Comparison of ENCODE assay signal across 11 cellular contexts in the genomic region with DNA sequence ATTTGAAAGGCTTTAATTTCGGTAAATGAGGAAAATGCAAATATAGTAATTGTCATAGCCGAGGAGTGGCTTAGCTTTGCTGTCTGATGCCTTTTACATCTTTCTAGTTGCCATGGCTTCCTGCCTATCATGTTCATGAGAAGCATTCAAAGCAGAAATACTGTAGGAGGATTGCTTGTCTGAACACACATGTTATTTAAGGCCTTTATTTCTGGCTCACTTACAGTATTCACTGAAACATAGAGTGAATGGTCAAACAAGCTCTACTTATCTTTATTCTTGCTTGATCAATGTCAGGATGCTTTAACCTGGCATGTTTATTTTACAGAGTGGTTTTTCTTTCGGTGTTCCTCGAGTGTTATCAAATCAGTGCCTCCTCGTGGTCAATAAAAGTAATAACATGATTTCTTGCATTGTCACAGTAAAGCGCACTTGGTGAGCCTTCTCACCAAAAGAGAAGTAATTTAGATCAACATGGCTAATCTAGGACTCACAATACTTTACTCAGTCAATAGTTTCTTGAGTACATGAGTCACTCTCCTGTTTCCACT.
DNase-seq lines count a peak whose midpoint lies in the region; ATAC-seq and TF ChIP-seq lines count a peak whose summit lies in the region.
"Had no signal": no experiment of that assay in that cellular context is flagged by ENCODE, and none has a peak within 500 bp of the region (broad histone marks: within the 10 kb centered on the region; RNA-seq: fewer than 3 reads in every experiment).

No MANE protein-coding gene starts in this region.

- no peak for TF ChIP-seq CTCF in gastroesophageal sphincter (IDR thresholded peaks at IDR 0.05)

- no peak for TF ChIP-seq POLR2A in gastroesophageal sphincter (IDR thresholded peaks at IDR 0.05)

- H3K4me3 Mint-ChIP-seq in activated CD8-positive, alpha-beta T cell treated with anti-CD3 and anti-CD28 coated beads, Interleukin-2, amount 10 ng/mL, durations not matched to agents 7 days and 5 days = no peak overlapping the region
- no peak overlapping the region for H3K4me3 Mint-ChIP-seq in activated CD4-positive, alpha-beta T cell treated with anti-CD3 and anti-CD28 coated beads for 36 hours

- no peaks in the 10 kb centered on the region for H3K27me3 Mint-ChIP-seq in activated CD8-positive, alpha-beta T cell treated with anti-CD3 and anti-CD28 coated beads, Interleukin-2, amount 10 ng/mL, durations not matched to agents 7 days and 5 days (ENCODE audit: low read depth)
- H3K27me3 Mint-ChIP-seq in activated CD4-positive, alpha-beta T cell treated with anti-CD3 and anti-CD28 coated beads for 36 hours = no peaks in the 10 kb centered on the region

- no peaks in the 10 kb centered on the region for H3K27me3 ChIP-seq in gastroesophageal sphincter

- no peak overlapping the region for H3K27ac ChIP-seq in gastroesophageal sphincter
- H3K27ac ChIP-seq: left ventricle myocardium inferior had no signal

- POLR2A ChIA-PET in activated CD8-positive, alpha-beta T cell treated with anti-CD3 and anti-CD28 coated beads, Interleukin-2, amount 10 ng/mL, durations not matched to agents 7 days and 5 days (lab: Charles Lee) = no interaction called here
- POLR2A ChIA-PET in activated CD4-positive, alpha-beta T cell treated with anti-CD3 and anti-CD28 coated beads for 36 hours (lab: Charles Lee) = no interaction called here

- ATAC-seq in HG03342 (IDR thresholded peaks at IDR 0.05; ENCODE audit: unreplicated experiment) = peak; percentile 71
- ATAC-seq in activated CD8-positive, alpha-beta T cell treated with anti-CD3 and anti-CD28 coated beads, Interleukin-2, amount 10 ng/mL, durations not matched to agents 7 days and 5 days = no peak
- ATAC-seq in activated CD4-positive, alpha-beta T cell treated with anti-CD3 and anti-CD28 coated beads for 36 hours = no peak
- no peak for ATAC-seq in gastroesophageal sphincter

- H3K36me3 ChIP-seq in gastroesophageal sphincter = no peaks in the 10 kb centered on the region
- H3K36me3 ChIP-seq: left ventricle myocardium inferior had no signal

- H3K4me3 ChIP-seq in gastroesophageal sphincter = no peak overlapping the region
- H3K4me3 ChIP-seq: left ventricle myocardium inferior had no signal

- H3K4me1 ChIP-seq in gastroesophageal sphincter = no peaks in the 10 kb centered on the region
- H3K4me1 ChIP-seq: left ventricle myocardium inferior had no signal

- no peaks in the 10 kb centered on the region for H3K4me1 Mint-ChIP-seq in activated CD8-positive, alpha-beta T cell treated with anti-CD3 and anti-CD28 coated beads, Interleukin-2, amount 10 ng/mL, durations not matched to agents 7 days and 5 days (ENCODE audit: low read depth)
- no peaks in the 10 kb centered on the region for H3K4me1 Mint-ChIP-seq in activated CD4-positive, alpha-beta T cell treated with anti-CD3 and anti-CD28 coated beads for 36 hours

- 33 to 44% methylated on average over 4 to 6 of the region's 6 CpGs for WGBS in gastroesophageal sphincter (ENCODE audit: low coverage in 1 of 2), 2 donors

- CTCF ChIA-PET in activated CD8-positive, alpha-beta T cell treated with anti-CD3 and anti-CD28 coated beads, Interleukin-2, amount 10 ng/mL, durations not matched to agents 7 days and 5 days (lab: Charles Lee) = no interaction called here
- CTCF ChIA-PET in activated CD4-positive, alpha-beta T cell treated with anti-CD3 and anti-CD28 coated beads for 36 hours (lab: Charles Lee) = interaction anchor here (0.7 to 1.1 kb wide), 2 partner anchors 34 to 501 kb away, joined by 3 read pairs; no protein-coding TSS in a partner anchor

- H3K9me3 ChIP-seq in gastroesophageal sphincter = peaks cover 0 to 21% (median 0%) of the 10 kb centered on the region in 3 donors

- H3K9me3 Mint-ChIP-seq in activated CD8-positive, alpha-beta T cell treated with anti-CD3 and anti-CD28 coated beads, Interleukin-2, amount 10 ng/mL, durations not matched to agents 7 days and 5 days (ENCODE audit: insufficient read depth) = peaks cover 3% of the 10 kb centered on the region
- H3K9me3 Mint-ChIP-seq in activated CD4-positive, alpha-beta T cell treated with anti-CD3 and anti-CD28 coated beads for 36 hours (ENCODE audit: low read depth) = peaks cover 9% of the 10 kb centered on the region

- peak; percentile 4 for DNase-seq in CMK (ENCODE audit: low read depth)
- DNase-seq in RPMI8226 = peak; percentile 5
- peak; percentile 24 for DNase-seq in iPS-NIHi7 (ENCODE audit: extremely low spot score)
- no peak for DNase-seq in activated CD8-positive, alpha-beta T cell treated with anti-CD3 and anti-CD28 coated beads, Interleukin-2, amount 10 ng/mL, durations not matched to agents 7 days and 5 days
- DNase-seq in activated CD4-positive, alpha-beta T cell treated with anti-CD3 and anti-CD28 coated beads, Interleukin-2, amount 50 U/mL, for 48 hours = no peak
- DNase-seq in activated CD4-positive, alpha-beta T cell treated with anti-CD3 and anti-CD28 coated beads for 36 hours = no peak
- DNase-seq: dermis blood vessel endothelial cell; left ventricle myocardium inferior; stimulated activated CD4-positive, alpha-beta T cell treated with anti-CD3 and anti-CD28 coated beads, Interleukin-2, amount 100 ng/mL, for 48 hours had no signal

- no peaks in the 10 kb centered on the region for H3K36me3 Mint-ChIP-seq in activated CD8-positive, alpha-beta T cell treated with anti-CD3 and anti-CD28 coated beads, Interleukin-2, amount 10 ng/mL, durations not matched to agents 7 days and 5 days (ENCODE audit: low read depth)
- no peaks in the 10 kb centered on the region for H3K36me3 Mint-ChIP-seq in activated CD4-positive, alpha-beta T cell treated with anti-CD3 and anti-CD28 coated beads for 36 hours (ENCODE audit: low read depth)

- intact Hi-C loops in activated CD4-positive, alpha-beta T cell treated with anti-CD3 and anti-CD28 coated beads for 36 hours (cut with DNase I, micrococcal nuclease) = no loop called here

- no peak overlapping the region for H3K27ac Mint-ChIP-seq in activated CD8-positive, alpha-beta T cell treated with anti-CD3 and anti-CD28 coated beads, Interleukin-2, amount 10 ng/mL, durations not matched to agents 7 days and 5 days
- H3K27ac Mint-ChIP-seq in activated CD4-positive, alpha-beta T cell treated with anti-CD3 and anti-CD28 coated beads for 36 hours = no peak overlapping the region

- TF ChIP-seq EP300 in gastroesophageal sphincter (IDR thresholded peaks at IDR 0.05) = no peak

Comparison
In these comparisons a context has a peak if more than half of its experiments do, and no peak if none do; other contexts are left out.
1. DNase-seq: peak in CMK (single experiment), RPMI8226 (single experiment) and iPS-NIHi7 (single experiment); none in activated CD8-positive, alpha-beta T cell treated with anti-CD3 and anti-CD28 coated beads, Interleukin-2, amount 10 ng/mL, durations not matched to agents 7 days and 5 days (single experiment), activated CD4-positive, alpha-beta T cell treated with anti-CD3 and anti-CD28 coated beads, Interleukin-2, amount 50 U/mL, for 48 hours (0 of 2) and activated CD4-positive, alpha-beta T cell treated with anti-CD3 and anti-CD28 coated beads for 36 hours (single experiment).